In genomic region chr1:33152685-33153432, GRCh38 we compare ENCODE assay signal across 8 cellular contexts. TPM values are rescaled to one million over a fixed set of nuclear protein-coding genes. Genes with fewer than 3 reads are reported as not detected.
DNase-seq lines count a peak whose midpoint lies in the region; ATAC-seq and TF ChIP-seq lines count a peak whose summit lies in the region.

No MANE protein-coding gene starts in this region.

- H3K9me3 ChIP-seq in hepatocyte (ENCODE audit: low read depth) = no peaks in the 10 kb centered on the region

- peak overlapping the region; percentile 20 for H3K27ac ChIP-seq in hepatocyte
- peak overlapping the region; percentile 96 for H3K27ac ChIP-seq in temporal lobe (ENCODE audit: low read depth, low read length)

- no peaks in the 10 kb centered on the region; the same call in 1 of the 2 replicates for H3K27me3 Mint-ChIP-seq in WTC11 (ENCODE audit: low read depth)

- no peak for TF ChIP-seq CTCF in WTC11 (IDR thresholded peaks at IDR 0.05)
- no peak for TF ChIP-seq CTCF in hepatocyte (IDR thresholded peaks at IDR 0.05; ENCODE audit: poor library complexity)

- no peaks in the 10 kb centered on the region for H3K27me3 ChIP-seq in hepatocyte

- POLR2A ChIA-PET in WTC11 (lab: Charles Lee) = interaction anchor here (0.8 to 1.6 kb wide), 5 partner anchors 11 to 189 kb away, joined by 3 to 16 read pairs (median 3); partner anchors contain the start of gene TRIM62

- H4K20me1 ChIP-seq in hepatocyte (ENCODE audit: insufficient read depth, poor library complexity, severe bottlenecking) = no peaks in the 10 kb centered on the region

- 53% methylated on average over 2 of the region's 2 CpGs for WGBS in hepatocyte (ENCODE audit: low lambda C conversion rate, missing lambda C conversion rate)

- no peak overlapping the region for H3K4me2 ChIP-seq in hepatocyte

- DNase-seq in NCI-H2081 (lab: John Stamatoyannopoulos, UW) (peak; percentile 77 to 85), NCI-H2081 treated with DMSO at 0.1 percent for 48 hours (lab: John Stamatoyannopoulos, UW) (no peak), WTC11 (ENCODE audit: low spot score) (peak; percentile 78), hepatocyte (ENCODE audit: low spot score) (no peak), kidney glomerular epithelial cell (lab: John Stamatoyannopoulos, UW) (no peak)

- peaks cover 47% of the 10 kb centered on the region for H3K4me1 Mint-ChIP-seq in WTC11

- H3K79me2 ChIP-seq in hepatocyte = no peaks in the 10 kb centered on the region

- peak overlapping the region; percentile 93 for H3K27ac Mint-ChIP-seq in WTC11

- no peak overlapping the region for H2AFZ ChIP-seq in hepatocyte

- H3K9me3 Mint-ChIP-seq in WTC11 = no peaks in the 10 kb centered on the region

- H3K4me3 Mint-ChIP-seq in WTC11 = peak overlapping the region; percentile 7; the same call in 1 of the 2 replicates

- peaks cover 14% of the 10 kb centered on the region for H3K36me3 Mint-ChIP-seq in WTC11

- no peaks in the 10 kb centered on the region for H3K9me2 ChIP-seq in hepatocyte (replicated peaks; ENCODE audit: insufficient read depth)

- H3K4me1 ChIP-seq in hepatocyte (ENCODE audit: insufficient read depth) = peaks cover 12% of the 10 kb centered on the region

- CTCF ChIA-PET in WTC11 (lab: Charles Lee) = interaction anchor here (0.6 to 4.6 kb wide), 15 partner anchors 11 to 1713 kb away, joined by 3 to 83 read pairs (median 4); partner anchors contain the start of gene TRIM62

- H3K4me3 ChIP-seq in hepatocyte = no peak overlapping the region

- ATAC-seq in WTC11 (peak; percentile 87), HG02884 (IDR thresholded peaks at IDR 0.05; ENCODE audit: unreplicated experiment) (no peak), HG03342 (IDR thresholded peaks at IDR 0.05; ENCODE audit: unreplicated experiment) (no peak)

- no peaks in the 10 kb centered on the region for H3K36me3 ChIP-seq in hepatocyte (replicated peaks; ENCODE audit: insufficient read depth, low read depth)

TF ChIP-seq in WTC11, 78 proteins besides CTCF, POLR2A, EP300 and RAD21:
- TF ChIP-seq MAX (CRISPR knock-in tag; IDR thresholded peaks at IDR 0.05) (no peak), ZNF423 (CRISPR knock-in tag; IDR thresholded peaks at IDR 0.05) (peak; percentile 3; the same call in 1 of the 2 replicates), ZNF263 (CRISPR knock-in tag; IDR thresholded peaks at IDR 0.05; ENCODE audit: low read depth) (peak; percentile 75; the same call in 1 of the 2 replicates), TEAD1 (CRISPR knock-in tag; IDR thresholded peaks at IDR 0.05) (0 out of 2 replicates have a peak, but pooled peaks have one; percentile 47), ZNF396 (CRISPR knock-in tag; IDR thresholded peaks at IDR 0.05; ENCODE audit: borderline replicate concordance) (no peak), NFYB (CRISPR knock-in tag; conservative IDR thresholded peaks at IDR 0.05; ENCODE audit: low read depth) (peak; percentile 27; the same call in 1 of the 2 replicates), PREB (CRISPR knock-in tag; IDR thresholded peaks at IDR 0.05; ENCODE audit: borderline replicate concordance) (no peak), ZNF121 (CRISPR knock-in tag; IDR thresholded peaks at IDR 0.05) (0 out of 2 replicates have a peak, but pooled peaks have one; percentile 9), NR1H2 (CRISPR knock-in tag; IDR thresholded peaks at IDR 0.05) (no peak)

RNA-seq across cellular contexts. Expression of gene TRIM62, which starts 29.0 kb away (rescaled TPM):
- total RNA-seq in WTC11 (2021) (10.7 to 13.6 TPM (median 11.0 TPM) in 3 replicates), hepatocyte (2.1 and 2.5 TPM in 2 replicates), temporal lobe (6.1 TPM)
- 1.3 and 4.2 TPM in 2 replicates for polyA plus RNA-seq in hepatocyte

Comparison
In these comparisons a context has a peak if more than half of its experiments do, and no peak if none do; other contexts are left out.
1. DNase-seq: peak in NCI-H2081 (2 of 2) and WTC11 (single experiment); none in NCI-H2081 treated with DMSO at 0.1 percent for 48 hours (single experiment), hepatocyte (single experiment) and kidney glomerular epithelial cell (single experiment).